16 cellular contexts compared by ENCODE assay signal in genomic region chr2:88165604-88166003, GRCh38. TPM values are rescaled to one million over a fixed set of nuclear protein-coding genes. Genes with fewer than 3 reads are reported as not detected.
"Had no signal": no experiment of that assay in that cellular context is flagged by ENCODE, and none has a peak within 500 bp of the region (broad histone marks: within the 10 kb centered on the region; RNA-seq: fewer than 3 reads in every experiment).

No MANE protein-coding gene starts in this region.

- H3K27ac ChIP-seq: heart right ventricle, parathyroid adenoma, testis had no signal

- H3K4me1 ChIP-seq: parathyroid adenoma, testis had no signal

- H3K9me3 ChIP-seq: testis had no signal

- ATAC-seq: right cardiac atrium; stimulated activated naive B cell treated with anti-CD40 and anti-IgM and Interleukin-4, amounts not matched to agents 10 μg/mL and 1 μg/mL and 100 μg/mL, for 72 hours had no signal

- H3K27me3 ChIP-seq: testis had no signal

- DNase-seq: activated CD4-positive, alpha-beta T cell treated with anti-CD3 and anti-CD28 coated beads, Interleukin-2, amount 50 U/mL, for 1 hour; activated CD4-positive, CD25-positive, alpha-beta regulatory T cell; activated T-cell treated with anti-CD3 and anti-CD28 coated beads, Interleukin-2, amount 50 U/mL, for 1 hour; amniotic stem cell; foreskin fibroblast; heart right ventricle; naive B cell; right cardiac atrium; stimulated activated naive B cell treated with anti-CD40 and anti-IgM and Interleukin-4, amounts not matched to agents 10 μg/mL and 1 μg/mL and 100 μg/mL, for 72 hours; T-helper 2 cell; testis had no signal

- H3K36me3 ChIP-seq: heart right ventricle had no signal

- H3K4me3 ChIP-seq: heart right ventricle, testis had no signal

RNA-seq across cellular contexts. Expression of gene FABP1, which starts 37.7 kb away (rescaled TPM):
- total RNA-seq: dermis microvascular lymphatic vessel endothelial cell, heart right ventricle, lower leg skin, right cardiac atrium, urinary bladder had no signal
- polyA plus RNA-seq: keratinocyte had no signal
